Comparison of ENCODE assay signal across 1 cellular context in the genomic region with DNA sequence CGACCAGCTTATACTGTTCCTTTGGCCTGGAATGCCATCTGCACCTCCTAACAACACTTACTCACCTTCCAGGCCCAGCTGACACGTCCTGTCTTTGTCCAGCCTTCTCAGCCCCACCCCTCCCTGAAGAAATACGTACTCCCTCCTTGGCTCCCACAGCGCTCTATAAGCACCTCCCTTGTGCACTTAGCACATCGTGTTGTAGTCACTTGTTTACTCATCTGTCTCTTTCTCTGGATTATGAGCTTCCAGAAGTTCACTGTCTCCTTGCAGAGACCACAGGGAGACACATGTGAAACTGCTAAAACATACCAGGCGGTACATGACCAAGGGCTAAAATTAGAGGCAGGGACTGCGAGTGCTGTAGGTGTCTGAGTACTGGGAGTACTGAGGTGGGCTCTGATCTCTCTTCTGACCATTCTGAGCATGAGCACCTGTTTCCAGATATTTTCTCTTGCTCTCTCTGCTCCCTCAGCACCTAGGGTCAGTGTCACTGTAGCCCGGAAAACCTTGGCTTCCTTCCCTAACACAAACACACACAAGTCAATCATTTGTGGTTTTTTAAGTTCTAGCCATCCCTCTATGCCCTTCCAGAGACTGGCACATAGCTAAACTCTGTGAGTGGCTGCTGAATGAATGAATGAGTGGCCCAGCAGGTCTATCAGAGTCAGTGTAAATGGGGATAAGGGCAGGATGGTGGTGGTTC.
TF ChIP-seq lines count a peak whose summit lies in the region.

No MANE protein-coding gene starts in this region.

TF ChIP-seq in HCT116, 20 proteins besides CTCF, POLR2A, EP300 and RAD21 (continued from another document):
- TF ChIP-seq, protein P1, sequence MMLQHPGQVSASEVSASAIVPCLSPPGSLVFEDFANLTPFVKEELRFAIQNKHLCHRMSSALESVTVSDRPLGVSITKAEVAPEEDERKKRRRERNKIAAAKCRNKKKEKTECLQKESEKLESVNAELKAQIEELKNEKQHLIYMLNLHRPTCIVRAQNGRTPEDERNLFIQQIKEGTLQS (IDR thresholded peaks at IDR 0.05): no peak
- TF ChIP-seq CBX3 (IDR thresholded peaks at IDR 0.05; ENCODE audit: low read depth): no peak
- no peak for TF ChIP-seq TCF7L2 (IDR thresholded peaks at IDR 0.05; ENCODE audit: borderline replicate concordance, extremely low read depth, insufficient read depth, insufficient read length)
- no peak for TF ChIP-seq POLR2AphosphoS5 (IDR thresholded peaks at IDR 0.05; ENCODE audit: low read depth, low read length)
- TF ChIP-seq ZFX (IDR thresholded peaks at IDR 0.05): no peak
- TF ChIP-seq EGR1 (IDR thresholded peaks at IDR 0.05; ENCODE audit: low read depth): no peak
- no peak for TF ChIP-seq CEBPB (IDR thresholded peaks at IDR 0.05; ENCODE audit: low read depth)
- no peak for TF ChIP-seq YY1 (IDR thresholded peaks at IDR 0.05; ENCODE audit: extremely low read depth, insufficient replicate concordance, low read depth, low read length)
- TF ChIP-seq, protein P2, sequence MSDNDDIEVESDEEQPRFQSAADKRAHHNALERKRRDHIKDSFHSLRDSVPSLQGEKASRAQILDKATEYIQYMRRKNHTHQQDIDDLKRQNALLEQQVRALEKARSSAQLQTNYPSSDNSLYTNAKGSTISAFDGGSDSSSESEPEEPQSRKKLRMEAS (IDR thresholded peaks at IDR 0.05): no peak
- TF ChIP-seq SIN3A (IDR thresholded peaks at IDR 0.05; ENCODE audit: low read depth): no peak
- TF ChIP-seq JUND (IDR thresholded peaks at IDR 0.05): no peak
